Comparison of ENCODE assay signal across 17 cellular contexts in genomic region chr2:38277245-38278119, GRCh38.
DNase-seq lines count a peak whose midpoint lies in the region; ATAC-seq, FAIRE-seq and TF ChIP-seq lines count a peak whose summit lies in the region.
"Had no signal": no experiment of that assay in that cellular context is flagged by ENCODE, and none has a peak within 500 bp of the region (broad histone marks: within the 10 kb centered on the region; RNA-seq: fewer than 3 reads in every experiment).

No MANE protein-coding gene starts in this region.

- no peaks in the 10 kb centered on the region for H3K9me3 ChIP-seq in Loucy (ENCODE audit: insufficient read depth, low read depth, low read length)
- no peaks in the 10 kb centered on the region; the same call in 2 of the 3 replicates for H3K9me3 ChIP-seq in GM12878 (replicated peaks; ENCODE audit: control insufficient read depth, insufficient read depth, low read length)
- no peaks in the 10 kb centered on the region for H3K9me3 ChIP-seq in lower lobe of right lung
- H3K9me3 ChIP-seq in T-helper 17 cell (ENCODE audit: control insufficient read depth, low read length, poor library complexity, severe bottlenecking) = no peaks in the 10 kb centered on the region
- H3K9me3 ChIP-seq: esophagus muscularis mucosa had no signal

- H3K9ac ChIP-seq in Loucy (ENCODE audit: low read depth, low read length, poor library complexity, severe bottlenecking) = no peak overlapping the region
- H3K9ac ChIP-seq in GM12878 (ENCODE audit: control insufficient read depth, insufficient read depth, low read length) = no peak overlapping the region

- no peak overlapping the region for H3K4me3 Mint-ChIP-seq in T-helper 17 cell
- H3K4me3 Mint-ChIP-seq: B cell had no signal

- H3K4me3 ChIP-seq in Loucy (ENCODE audit: low read length, poor library complexity, severe bottlenecking) = no peak overlapping the region
- H3K4me3 ChIP-seq in GM12878 = no peak overlapping the region
- no peak overlapping the region for H3K4me3 ChIP-seq in lower lobe of right lung
- H3K4me3 ChIP-seq: esophagus muscularis mucosa had no signal

- RAD21 ChIA-PET in GM12878 (lab: Charles Lee; ENCODE audit: unreplicated experiment) = interaction anchor here (0.7 to 1.4 kb wide), 6 partner anchors 157 to 882 kb away, joined by 3 to 5 read pairs (median 4); no protein-coding TSS in a partner anchor

- no peaks in the 10 kb centered on the region for H3K27me3 ChIP-seq in Loucy (ENCODE audit: insufficient read depth, low read length, poor library complexity, severe bottlenecking)
- no peaks in the 10 kb centered on the region for H3K27me3 ChIP-seq in GM12878 (replicated peaks in 1 of 2; ENCODE audit: control insufficient read depth in 2 of 2, insufficient read depth in 2 of 2, low read length in 1 of 2)
- no peaks in the 10 kb centered on the region for H3K27me3 ChIP-seq in lower lobe of right lung (ENCODE audit: low read depth)
- H3K27me3 ChIP-seq: esophagus muscularis mucosa had no signal

- 68% methylated on average over 6 of the region's 6 CpGs for WGBS in GM12878 (ENCODE audit: insufficient coverage, insufficient replicate concordance, low lambda C conversion rate, missing lambda C conversion rate)

- H3K79me2 ChIP-seq in Loucy (ENCODE audit: insufficient read depth, low read length) (no peaks in the 10 kb centered on the region), GM12878 (ENCODE audit: control insufficient read depth, insufficient read depth, low read length) (no peaks in the 10 kb centered on the region)

- ATAC-seq in GM12878 (no peak; the same call in 2 of the 3 replicates), lower lobe of right lung (peak in 1 of 2 donors; percentile 43), T-helper 17 cell (no peak), HG03108 (IDR thresholded peaks at IDR 0.05; ENCODE audit: unreplicated experiment) (no peak)

- no peak for FAIRE-seq in GM12878 (lab: Jason Lieb, UNC)

- TF ChIP-seq EP300 in GM12878 (IDR thresholded peaks at IDR 0.05; ENCODE audit: borderline replicate concordance in 1 of 2, control insufficient read depth in 1 of 2, low read depth in 2 of 2, low read length in 2 of 2) = no peak

- H3K27ac Mint-ChIP-seq in T-helper 17 cell = no peak overlapping the region
- H3K27ac Mint-ChIP-seq: B cell had no signal

- H3K9me2 ChIP-seq in Loucy (replicated peaks; ENCODE audit: low read depth, low read length) = no peaks in the 10 kb centered on the region

- H3K27me3 Mint-ChIP-seq in T-helper 17 cell = peaks cover 8% of the 10 kb centered on the region

- intact Hi-C loops in GM12878 (cut with micrococcal nuclease; ENCODE audit: unreplicated experiment) = no loop called here
- intact Hi-C loops in lower lobe of right lung (cut with DNase I) = loop anchor here (10.0 kb wide), 1 partner anchor 293 kb away; no protein-coding TSS in a partner anchor

- H3K4me1 Mint-ChIP-seq in T-helper 17 cell = peaks cover 2% of the 10 kb centered on the region

- H3F3A ChIP-seq in Loucy (ENCODE audit: low read depth) = no peaks in the 10 kb centered on the region

- in situ Hi-C loops in Caki2 (cut with HindIII; ENCODE audit: low pct_unique_long_range_greater_than_20kb, low sequenced_read_pairs) (loop anchor here (25.0 kb wide), 1 partner anchor 460 kb away; no protein-coding TSS in a partner anchor), GM12878 (cut with MboI) (no loop called here)

- H3K36me3 Mint-ChIP-seq in T-helper 17 cell (ENCODE audit: low read depth) = no peaks in the 10 kb centered on the region

- POLR2A ChIA-PET in GM12878 (lab: Charles Lee) = no interaction called here

- SMC1A ChIA-PET in GM12878 (lab: Charles Lee; ENCODE audit: uncharacterized antibody, unreplicated experiment) = interaction anchor here (0.9 to 7.0 kb wide), 10 partner anchors 8 to 445 kb away, joined by 3 to 43 read pairs (median 4); no protein-coding TSS in a partner anchor

- TF ChIP-seq RAD21 in GM12878 (IDR thresholded peaks at IDR 0.05; ENCODE audit: insufficient read depth, low read depth, low read length) = no peak

- H2AFZ ChIP-seq in Loucy (ENCODE audit: low read length) (peak overlapping the region; percentile 79), GM12878 (ENCODE audit: control insufficient read depth, low read depth, low read length) (no peak overlapping the region; the same call in 1 of the 2 replicates)

- H4K20me1 ChIP-seq in Loucy (ENCODE audit: insufficient read depth, low read length, poor library complexity, severe bottlenecking) (no peaks in the 10 kb centered on the region), GM12878 (ENCODE audit: control insufficient read depth, insufficient read depth) (no peaks in the 10 kb centered on the region)

- peak; percentile 74 for DNase-seq in Caki2 (ENCODE audit: low read depth)
- no peak for DNase-seq in GM12878 (ENCODE audit: low read depth, low spot score)
- DNase-seq in lower lobe of right lung = no peak
- no peak for DNase-seq in T-helper 17 cell
- no peak for DNase-seq in dedifferentiated amniotic fluid mesenchymal stem cell (ENCODE audit: extremely low spot score)
- no peak for DNase-seq in DMS 273 (lab: John Stamatoyannopoulos, UW; ENCODE audit: unreplicated experiment)
- DNase-seq: activated CD4-positive, alpha-beta T cell treated with anti-CD3 and anti-CD28 coated beads, Interleukin-2, amount 50 U/mL, for 1 hour; activated effector memory CD4-positive, alpha-beta T cell treated with anti-CD3 and anti-CD28 coated beads, Interleukin-2, amount 50 U/mL, for 16 hours; cerebellar nuclear complex; GDM1; islet precursor cell; NCI-H1048; stimulated activated CD8-positive, alpha-beta memory T cell treated with anti-CD3 and anti-CD28 coated beads, Interleukin-4, amount 100 ng/mL, for 48 hours had no signal

- CTCF ChIA-PET in GM12878 (lab: Yijun Ruan, JAX) = interaction anchor here (0.7 to 4.8 kb wide), 9 partner anchors 9 to 881 kb away, joined by 3 to 31 read pairs (median 4); no protein-coding TSS in a partner anchor

- TF ChIP-seq CTCF in Loucy (conservative IDR thresholded peaks at IDR 0.05; ENCODE audit: low read length) (no peak), GM12878 (IDR thresholded peaks at IDR 0.05 in 2 of 3, conservative IDR thresholded peaks at IDR 0.05 in 1 of 3; ENCODE audit: control insufficient read depth in 2 of 3, extremely low read depth in 1 of 3, insufficient read depth in 1 of 3, low read depth in 3 of 3, low read length in 3 of 3) (no peak), lower lobe of right lung (IDR thresholded peaks at IDR 0.05) (no peak)

- H3K27ac ChIP-seq in GM12878 (ENCODE audit: control insufficient read depth, insufficient read depth) (no peak overlapping the region), lower lobe of right lung (peak overlapping the region; percentile 50)
- H3K27ac ChIP-seq: esophagus muscularis mucosa had no signal

- H3K4me2 ChIP-seq in Loucy (ENCODE audit: low read depth, low read length, poor library complexity, severe bottlenecking) (no peak overlapping the region), GM12878 (ENCODE audit: control insufficient read depth, insufficient read depth) (no peak overlapping the region)

- H3K4me1 ChIP-seq in Loucy (ENCODE audit: insufficient read depth, low read length, poor library complexity, severe bottlenecking) (peaks cover 3% of the 10 kb centered on the region), GM12878 (ENCODE audit: control insufficient read depth, insufficient read depth, low read length) (no peaks in the 10 kb centered on the region), lower lobe of right lung (no peaks in the 10 kb centered on the region)

- H3K36me3 ChIP-seq in Loucy (ENCODE audit: insufficient read depth, low read length) (no peaks in the 10 kb centered on the region), GM12878 (ENCODE audit: control insufficient read depth in 2 of 2, insufficient read depth in 2 of 2, low read length in 1 of 2) (no peaks in the 10 kb centered on the region), lower lobe of right lung (no peaks in the 10 kb centered on the region)
- H3K36me3 ChIP-seq: esophagus muscularis mucosa had no signal

- BruUV-seq in GM12878 (replicated peaks; lab: Mats Ljungman, UMichigan) = no TSS peak

- TF ChIP-seq POLR2A in GM12878 (IDR thresholded peaks at IDR 0.05; ENCODE audit: low read depth, low read length) = no peak

TF ChIP-seq in GM12878, 131 proteins besides CTCF, POLR2A, EP300 and RAD21 (continues in another document):
- no peak for TF ChIP-seq NR2C1 (IDR thresholded peaks at IDR 0.05)
- TF ChIP-seq BACH1 (IDR thresholded peaks at IDR 0.05; ENCODE audit: borderline replicate concordance) = no peak
- TF ChIP-seq CEBPB (IDR thresholded peaks at IDR 0.05; ENCODE audit: borderline replicate concordance in 1 of 2, low read depth in 2 of 2, low read length in 2 of 2) = no peak
- TF ChIP-seq ZBTB11 (CRISPR knock-in tag; IDR thresholded peaks at IDR 0.05) = no peak
- no peak for TF ChIP-seq RELA (IDR thresholded peaks at IDR 0.05; ENCODE audit: borderline replicate concordance, partially characterized antibody)
- no peak for TF ChIP-seq TAF1 (IDR thresholded peaks at IDR 0.05; ENCODE audit: borderline replicate concordance, low read depth, low read length)
- TF ChIP-seq RAD51 (IDR thresholded peaks at IDR 0.05) = peak; percentile 40; the same call in 1 of the 2 replicates
